21 cellular contexts compared by ENCODE assay signal in genomic region chr9:136829981-136830885, GRCh38. TPM values are rescaled to one million over a fixed set of nuclear protein-coding genes. Genes with fewer than 3 reads are reported as not detected.
DNase-seq lines count a peak whose midpoint lies in the region; ATAC-seq, FAIRE-seq and TF ChIP-seq lines count a peak whose summit lies in the region.
"Had no signal": no experiment of that assay in that cellular context is flagged by ENCODE, and none has a peak within 500 bp of the region (broad histone marks: within the 10 kb centered on the region; RNA-seq: fewer than 3 reads in every experiment).

No MANE protein-coding gene starts in this region.

- no peak overlapping the region for H3K27ac ChIP-seq in body of pancreas
- no peak overlapping the region for H3K27ac ChIP-seq in right cardiac atrium (ENCODE audit: low read length)
- H3K27ac ChIP-seq in pancreas: no peak overlapping the region

- H3K36me3 Mint-ChIP-seq in osteocyte (ENCODE audit: unreplicated experiment): peaks cover 18% of the 10 kb centered on the region

- H3K4me1 Mint-ChIP-seq in osteocyte (ENCODE audit: unreplicated experiment): no peaks in the 10 kb centered on the region
- H3K4me1 Mint-ChIP-seq: CD4-positive, CD25-positive, alpha-beta regulatory T cell; GM23338 had no signal

- H3K9me3 Mint-ChIP-seq in osteocyte (ENCODE audit: unreplicated experiment): no peaks in the 10 kb centered on the region
- H3K9me3 Mint-ChIP-seq: CD4-positive, CD25-positive, alpha-beta regulatory T cell; GM23338 had no signal

- TF ChIP-seq POLR2A in body of pancreas (IDR thresholded peaks at IDR 0.05): no peak

- H3K27me3 ChIP-seq in body of pancreas (no peaks in the 10 kb centered on the region), right cardiac atrium (ENCODE audit: control insufficient read depth, insufficient read depth) (no peaks in the 10 kb centered on the region), pancreas (no peaks in the 10 kb centered on the region)

- DNase-seq in Daoy (ENCODE audit: low read depth): peak; percentile 10
- DNase-seq in body of pancreas: peak in 3 of 4 donors; percentile 1 to 13 (median 11)
- peak; percentile 12 to 52 (median 51) for DNase-seq in right cardiac atrium
- DNase-seq in pancreas: peak in 4 of 6 donors; percentile 6 to 73 (median 36)
- DNase-seq in effector CD8-positive, alpha-beta T cell (lab: John Stamatoyannopoulos, UW): no peak
- no peak for DNase-seq in osteocyte (ENCODE audit: extremely low spot score, unreplicated experiment)
- DNase-seq: CD4-positive, CD25-positive, alpha-beta regulatory T cell; DMS79; GDM1; KBM-7; NCI-H1092 treated with DMSO at 0.1 percent for 48 hours; NCI-H187 treated with DMSO at 0.1 percent for 48 hours; NCI-H2171; NCI-H446 treated with DMSO at 0.1 percent for 48 hours; NCI-H774; SHP77 had no signal

- H3K4me3 ChIP-seq in body of pancreas (no peak overlapping the region), right cardiac atrium (ENCODE audit: low read length) (no peak overlapping the region), pancreas (no peak overlapping the region)
- H3K4me3 ChIP-seq: GM23338 had no signal

- no peak overlapping the region for H3K4me3 Mint-ChIP-seq in osteocyte (ENCODE audit: unreplicated experiment)
- H3K4me3 Mint-ChIP-seq: CD4-positive, CD25-positive, alpha-beta regulatory T cell; GM23338 had no signal

- H3K36me3 ChIP-seq in body of pancreas (replicated peaks in 1 of 2; ENCODE audit: insufficient read depth in 1 of 2, low read depth in 2 of 2) (peaks cover 0 to 20% of the 10 kb centered on the region in 2 donors), pancreas (peaks cover 0 to 40% (median 11%) of the 10 kb centered on the region in 3 donors)

- no peaks in the 10 kb centered on the region for H3K27me3 Mint-ChIP-seq in osteocyte (ENCODE audit: unreplicated experiment)
- H3K27me3 Mint-ChIP-seq: CD4-positive, CD25-positive, alpha-beta regulatory T cell had no signal

- H3K9me3 ChIP-seq in body of pancreas: no peaks in the 10 kb centered on the region
- H3K9me3 ChIP-seq in right cardiac atrium (ENCODE audit: control insufficient read depth, low read length): no peaks in the 10 kb centered on the region
- H3K9me3 ChIP-seq in pancreas: no peaks in the 10 kb centered on the region

- H3K27ac Mint-ChIP-seq in osteocyte (ENCODE audit: unreplicated experiment): no peak overlapping the region
- H3K27ac Mint-ChIP-seq: CD4-positive, CD25-positive, alpha-beta regulatory T cell; GM23338 had no signal

- H3K4me1 ChIP-seq in body of pancreas (peaks cover 20% of the 10 kb centered on the region), right cardiac atrium (ENCODE audit: control insufficient read depth, insufficient read depth, low read length) (no peaks in the 10 kb centered on the region), pancreas (peaks cover 0 to 16% (median 6%) of the 10 kb centered on the region in 3 donors)

- WGBS in body of pancreas, 2 donors: 89 to 93% methylated on average over 20 to 41 of the region's 41 CpGs
- 90% methylated on average over 41 of the region's 41 CpGs for WGBS in right cardiac atrium
- 91 to 92% methylated on average over 41 of the region's 41 CpGs for WGBS in pancreas, 2 donors

- no peak for FAIRE-seq in pancreas (lab: Jason Lieb, UNC)

- intact Hi-C loops in body of pancreas (cut with DNase I) (no loop called here), right cardiac atrium (cut with DNase I) (no loop called here), pancreas (cut with DNase I) (no loop called here)

- no peak for ATAC-seq in body of pancreas
- no peak for ATAC-seq in right cardiac atrium
- no peak for ATAC-seq in pancreas
- no peak for ATAC-seq in GM19351 (IDR thresholded peaks at IDR 0.05; ENCODE audit: unreplicated experiment)
- no peak for ATAC-seq in GM18861 (IDR thresholded peaks at IDR 0.05; ENCODE audit: unreplicated experiment)

- TF ChIP-seq CTCF in body of pancreas (IDR thresholded peaks at IDR 0.05): no peak
- TF ChIP-seq CTCF in pancreas (IDR thresholded peaks at IDR 0.05): no peak
- TF ChIP-seq CTCF in osteocyte (IDR thresholded peaks at IDR 0.05): no peak

RNA-seq across cellular contexts. Expression of gene AJM1, which starts 12.0 kb away (rescaled TPM):
- total RNA-seq in Daoy (2014; rRNA removed; shearing (Covaris generic)): 0.18 and 0.74 TPM in 2 replicates
- total RNA-seq in body of pancreas (10 to 100 TPM in 1 of 2 donors, 1 to 10 TPM in 1; 5.2 to 13.2 TPM), right cardiac atrium (10 to 100 TPM in 1 of 4 donors, 1 to 10 TPM in 3; 4.4 to 11.5 (median 8.0) TPM), pancreas (1 to 10 TPM; 2.9 to 5.5 (median 4.2) TPM), osteocyte (4.4 and 4.5 TPM in 2 replicates)
- polyA plus RNA-seq in right cardiac atrium (4.3 TPM), pancreas (10 to 100 TPM in 1 of 2 donors, 1 to 10 TPM in 1; 9.0 to 11.7 TPM)

RNA-seq across cellular contexts. Expression of gene PHPT1, which starts 19.0 kb away (rescaled TPM):
- total RNA-seq in Daoy (2014; rRNA removed; shearing (Covaris generic)): 67.5 and 92.7 TPM in 2 replicates
- total RNA-seq in body of pancreas: 10 to 100 TPM; 60.6 to 65.6 TPM
- total RNA-seq in right cardiac atrium: 100 to 1,000 TPM; 176 to 227 (median 203) TPM
- 329 TPM for polyA plus RNA-seq in right cardiac atrium
- 10 to 100 TPM; 75.2 to 95.5 (median 79.0) TPM for total RNA-seq in pancreas
- polyA plus RNA-seq in pancreas: 100 to 1,000 TPM; 180 to 189 TPM
- total RNA-seq in osteocyte: 131 and 142 TPM in 2 replicates

RNA-seq across cellular contexts. Expression of gene MAMDC4, which starts 21.9 kb away (rescaled TPM):
- total RNA-seq in Daoy (2014; rRNA removed; shearing (Covaris generic)): 2.1 and 6.1 TPM in 2 replicates
- total RNA-seq in body of pancreas: 10 to 100 TPM in 1 of 2 donors, 1 to 10 TPM in 1; 6.5 to 25.7 TPM
- total RNA-seq in right cardiac atrium: 10 to 100 TPM in 1 of 4 donors, 1 to 10 TPM in 3; 3.0 to 10.8 (median 5.8) TPM
- 5.2 TPM for polyA plus RNA-seq in right cardiac atrium
- 10 to 100 TPM in 1 of 6 donors, 1 to 10 TPM in 5; 3.0 to 13.3 (median 4.8) TPM for total RNA-seq in pancreas
- 10 to 100 TPM; 28.7 to 38.6 TPM for polyA plus RNA-seq in pancreas
- 7.4 and 9.4 TPM in 2 replicates for total RNA-seq in osteocyte

RNA-seq across cellular contexts. Expression of gene RABL6, which starts 22.5 kb away (rescaled TPM):
- total RNA-seq in Daoy (2014; rRNA removed; shearing (Covaris generic)): 64.7 and 69.4 TPM in 2 replicates
- total RNA-seq in body of pancreas (10 to 100 TPM; 69.8 to 72.8 TPM), right cardiac atrium (10 to 100 TPM; 67.3 to 73.6 (median 71.6) TPM), pancreas (10 to 100 TPM; 50.7 to 76.5 (median 60.4) TPM), osteocyte (82.2 and 84.7 TPM in 2 replicates)
- polyA plus RNA-seq in right cardiac atrium (87.2 TPM), pancreas (100 to 1,000 TPM in 1 of 2 donors, 10 to 100 TPM in 1; 98.0 to 119 TPM)

RNA-seq across cellular contexts. Expression of gene CCDC183, which starts 34.1 kb away (rescaled TPM):
- 0.23 TPM in 1 of 2 replicates, not detected in the other for total RNA-seq in Daoy (2014; rRNA removed; shearing (Covaris generic))
- total RNA-seq in body of pancreas (10 to 100 TPM in 1 of 2 donors, 1 to 10 TPM in 1; 3.3 to 14.5 TPM), right cardiac atrium (1 to 10 TPM; 2.0 to 5.0 (median 2.6) TPM), pancreas (1 to 10 TPM; 2.4 to 5.5 (median 2.9) TPM), osteocyte (0.89 and 0.94 TPM in 2 replicates)
- polyA plus RNA-seq in right cardiac atrium (3.8 TPM), pancreas (10 to 100 TPM in 1 of 2 donors, 1 to 10 TPM in 1; 9.2 to 10.7 TPM)
- total RNA-seq: A673, M059J had no signal

Comparison
In these comparisons a context has a peak if more than half of its experiments do, and no peak if none do; other contexts are left out.
1. DNase-seq: peak in Daoy (single experiment), body of pancreas (3 of 4), right cardiac atrium (3 of 3) and pancreas (4 of 6); none in effector CD8-positive, alpha-beta T cell (single experiment) and osteocyte (single experiment).